ENCODE assay signal across 12 cellular contexts in genomic region chr2:10220516-10221391, GRCh38.
DNase-seq lines count a peak whose midpoint lies in the region; ATAC-seq and TF ChIP-seq lines count a peak whose summit lies in the region.
"Had no signal": no experiment of that assay in that cellular context is flagged by ENCODE, and none has a peak within 500 bp of the region (broad histone marks: within the 10 kb centered on the region; RNA-seq: fewer than 3 reads in every experiment).

No MANE protein-coding gene starts in this region.

- H3K9me2 ChIP-seq in OCI-LY7 (ENCODE audit: insufficient read depth, low read length), result no peaks in the 10 kb centered on the region

- no peak for ATAC-seq in body of pancreas
- ATAC-seq: left lung had no signal

- H3K4me3 ChIP-seq in OCI-LY7 (ENCODE audit: low read depth, low read length, poor library complexity, severe bottlenecking) (no peak overlapping the region), fibroblast of lung (replicated peaks in 1 of 4; ENCODE audit: control extremely low read depth in 1 of 4, insufficient read depth in 1 of 4, low read depth in 3 of 4, low read length in 4 of 4) (no peak overlapping the region), right atrium auricular region (no peak overlapping the region), body of pancreas (no peak overlapping the region)
- H3K4me3 ChIP-seq: left lung had no signal

- H3K27me3 ChIP-seq in fibroblast of lung (ENCODE audit: control insufficient read depth, insufficient read depth, low read length), result peaks cover 4% of the 10 kb centered on the region
- H3K27me3 ChIP-seq in right atrium auricular region, result no peaks in the 10 kb centered on the region
- H3K27me3 ChIP-seq in body of pancreas, result no peaks in the 10 kb centered on the region
- H3K27me3 ChIP-seq: left lung had no signal

- H3K9ac ChIP-seq in fibroblast of lung (ENCODE audit: insufficient read depth, low read length), result no peak overlapping the region

- POLR2A ChIA-PET in OCI-LY7 (lab: Charles Lee), result interaction anchor here (1.1 kb wide), 1 partner anchor 252 kb away, joined by 3 read pairs; no protein-coding TSS in a partner anchor

- no peak overlapping the region for H2AFZ ChIP-seq in OCI-LY7 (ENCODE audit: low read length)
- no peak overlapping the region for H2AFZ ChIP-seq in fibroblast of lung (ENCODE audit: low read length)

- no TSS peak for BruUV-seq in OCI-LY7 (replicated peaks; lab: Mats Ljungman, UMichigan)

- CTCF ChIA-PET in OCI-LY7 (lab: Charles Lee; ENCODE audit: unreplicated experiment), result no interaction called here

- DNase-seq in GM03348 (ENCODE audit: low spot score) (peak; percentile 71), OCI-LY7 (ENCODE audit: low spot score) (no peak), fibroblast of lung (ENCODE audit: low read depth in 2 of 2) (peak; percentile 78 to 86), right atrium auricular region (ENCODE audit: low spot score) (no peak), body of pancreas (no peak)
- DNase-seq in activated effector memory CD4-positive, alpha-beta T cell treated with Interleukin-2 at 50 U/mL for 16 hours, result no peak
- no peak for DNase-seq in activated CD8-positive, alpha-beta memory T cell treated with anti-CD3 and anti-CD28 coated beads, Interleukin-2, amount 50 U/mL, for 48 hours
- DNase-seq: foreskin melanocyte, NCI-H524, T-helper 9 cell had no signal

- intact Hi-C loops in OCI-LY7 (cut with micrococcal nuclease; ENCODE audit: unreplicated experiment), result no loop called here
- intact Hi-C loops in body of pancreas (cut with DNase I), result no loop called here

- H3K27ac ChIP-seq in 22Rv1 (no peak overlapping the region), OCI-LY7 (ENCODE audit: low read depth, low read length, poor library complexity, severe bottlenecking) (no peak overlapping the region), fibroblast of lung (ENCODE audit: insufficient read depth, low read length) (no peak overlapping the region), right atrium auricular region (no peak overlapping the region), body of pancreas (no peak overlapping the region)
- H3K27ac ChIP-seq: left lung had no signal

- no peak for TF ChIP-seq POLR2A in body of pancreas (IDR thresholded peaks at IDR 0.05)

- WGBS in body of pancreas, 2 donors, result 60 to 66% methylated on average over 15 of the region's 15 CpGs

- H3K4me2 ChIP-seq in OCI-LY7 (ENCODE audit: low read length), result no peak overlapping the region
- H3K4me2 ChIP-seq in fibroblast of lung (ENCODE audit: extremely low read depth, insufficient read depth, low read length), result no peak overlapping the region

- no peaks in the 10 kb centered on the region for H3K9me3 ChIP-seq in OCI-LY7 (ENCODE audit: low read length)
- H3K9me3 ChIP-seq in fibroblast of lung (ENCODE audit: control insufficient read depth, insufficient read depth, low read depth, low read length), result no peaks in the 10 kb centered on the region
- no peaks in the 10 kb centered on the region for H3K9me3 ChIP-seq in right atrium auricular region
- no peaks in the 10 kb centered on the region for H3K9me3 ChIP-seq in body of pancreas
- H3K9me3 ChIP-seq: left lung had no signal

- H3K36me3 ChIP-seq in OCI-LY7 (ENCODE audit: insufficient read depth, low read length) (no peaks in the 10 kb centered on the region), fibroblast of lung (ENCODE audit: control insufficient read depth, insufficient read depth, low read length) (no peaks in the 10 kb centered on the region), right atrium auricular region (no peaks in the 10 kb centered on the region), body of pancreas (replicated peaks in 1 of 2; ENCODE audit: insufficient read depth in 1 of 2, low read depth in 2 of 2) (no peaks in the 10 kb centered on the region)
- H3K36me3 ChIP-seq: left lung had no signal

- TF ChIP-seq CTCF in 22Rv1 (IDR thresholded peaks at IDR 0.05), result 0 out of 2 replicates have a peak, but pooled peaks have one; percentile 6
- peak; percentile 28 for TF ChIP-seq CTCF in OCI-LY7 (conservative IDR thresholded peaks at IDR 0.05; ENCODE audit: low read length)
- no peak for TF ChIP-seq CTCF in fibroblast of lung (conservative IDR thresholded peaks at IDR 0.05 in 1 of 2, IDR thresholded peaks at IDR 0.05 in 1 of 2; ENCODE audit: low read depth in 1 of 2, low read length in 2 of 2)
- TF ChIP-seq CTCF in right atrium auricular region (IDR thresholded peaks at IDR 0.05), result no peak
- no peak for TF ChIP-seq CTCF in body of pancreas (IDR thresholded peaks at IDR 0.05)

- H3K79me2 ChIP-seq in OCI-LY7 (ENCODE audit: insufficient read depth, low read depth, low read length) (no peaks in the 10 kb centered on the region), fibroblast of lung (ENCODE audit: control insufficient read depth, insufficient read depth, low read length) (no peaks in the 10 kb centered on the region)

- H3K4me1 ChIP-seq in OCI-LY7 (ENCODE audit: insufficient read depth, low read length, poor library complexity, severe bottlenecking), result no peaks in the 10 kb centered on the region
- no peaks in the 10 kb centered on the region for H3K4me1 ChIP-seq in fibroblast of lung (ENCODE audit: control insufficient read depth, extremely low read depth, insufficient read depth, low read length)
- peaks cover 0 to 7% of the 10 kb centered on the region in 2 donors for H3K4me1 ChIP-seq in right atrium auricular region
- H3K4me1 ChIP-seq in body of pancreas, result no peaks in the 10 kb centered on the region
- H3K4me1 ChIP-seq: left lung had no signal

- no peaks in the 10 kb centered on the region for H4K20me1 ChIP-seq in OCI-LY7 (ENCODE audit: insufficient read depth, low read length)
- H4K20me1 ChIP-seq in fibroblast of lung (ENCODE audit: control insufficient read depth, extremely low read depth, insufficient read depth, low read length), result no peaks in the 10 kb centered on the region

Comparison
In these comparisons a context has a peak if more than half of its experiments do, and no peak if none do; other contexts are left out.
1. CTCF ChIP-seq: peak in 22Rv1 (single experiment) and OCI-LY7 (single experiment); none in fibroblast of lung (0 of 2), right atrium auricular region (0 of 2) and body of pancreas (0 of 7).
2. DNase-seq: peak in GM03348 (single experiment) and fibroblast of lung (2 of 2); none in OCI-LY7 (single experiment), activated effector memory CD4-positive, alpha-beta T cell treated with Interleukin-2 at 50 U/mL for 16 hours (single experiment), right atrium auricular region (single experiment), activated CD8-positive, alpha-beta memory T cell treated with anti-CD3 and anti-CD28 coated beads, Interleukin-2, amount 50 U/mL, for 48 hours (single experiment) and body of pancreas (0 of 4).